ENCODE assay signal across 3 cellular contexts in the genomic region with DNA sequence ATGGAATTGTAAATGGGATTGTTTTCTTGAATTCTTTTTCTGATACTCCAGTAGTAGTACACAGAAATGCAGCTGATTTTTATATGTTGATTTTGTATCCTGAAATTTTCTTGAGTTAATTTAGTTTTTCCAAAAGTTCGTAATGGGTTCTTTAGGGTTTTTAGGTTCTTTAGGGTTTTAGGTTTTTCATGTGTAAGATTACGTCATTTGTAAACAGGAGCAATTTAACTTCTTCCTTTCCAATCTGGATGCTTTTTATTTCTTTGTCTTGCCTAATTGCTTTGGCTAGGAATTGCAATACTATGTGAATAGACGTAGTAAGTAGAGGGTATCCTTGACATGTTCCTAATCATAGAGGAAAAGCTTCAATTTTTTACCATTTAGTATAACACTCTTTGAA.
A peak's percentile ranks its signal among the peaks of the same experiment; 100 is the strongest.
TF ChIP-seq lines count a peak whose summit lies in the region.

No MANE protein-coding gene starts in this region.

TF ChIP-seq in HepG2, 621 proteins besides CTCF, POLR2A, EP300 and RAD21:
- TF ChIP-seq ATF7 (IDR thresholded peaks at IDR 0.05) (peak; percentile 98), ATF7 (CRISPR knock-in tag; IDR thresholded peaks at IDR 0.05) (no peak), RORA (CRISPR knock-in tag; IDR thresholded peaks at IDR 0.05) (no peak), CREB1 (IDR thresholded peaks at IDR 0.05) (peak; percentile 56; the same call in 1 of the 2 replicates), CREB1 (CRISPR knock-in tag; IDR thresholded peaks at IDR 0.05) (no peak)
- TF ChIP-seq, protein P1, sequence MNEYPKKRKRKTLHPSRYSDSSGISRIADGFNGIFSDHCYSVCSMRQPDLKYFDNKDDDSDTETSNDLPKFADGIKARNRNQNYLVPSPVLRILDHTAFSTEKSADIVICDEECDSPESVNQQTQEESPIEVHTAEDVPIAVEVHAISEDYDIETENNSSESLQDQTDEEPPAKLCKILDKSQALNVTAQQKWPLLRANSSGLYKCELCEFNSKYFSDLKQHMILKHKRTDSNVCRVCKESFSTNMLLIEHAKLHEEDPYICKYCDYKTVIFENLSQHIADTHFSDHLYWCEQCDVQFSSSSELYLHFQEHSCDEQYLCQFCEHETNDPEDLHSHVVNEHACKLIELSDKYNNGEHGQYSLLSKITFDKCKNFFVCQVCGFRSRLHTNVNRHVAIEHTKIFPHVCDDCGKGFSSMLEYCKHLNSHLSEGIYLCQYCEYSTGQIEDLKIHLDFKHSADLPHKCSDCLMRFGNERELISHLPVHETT (CRISPR knock-in tag; conservative IDR thresholded peaks at IDR 0.05), result no peak

TF ChIP-seq in HEK293, 187 proteins besides CTCF, POLR2A, EP300 and RAD21:
- TF ChIP-seq, protein P2, sequence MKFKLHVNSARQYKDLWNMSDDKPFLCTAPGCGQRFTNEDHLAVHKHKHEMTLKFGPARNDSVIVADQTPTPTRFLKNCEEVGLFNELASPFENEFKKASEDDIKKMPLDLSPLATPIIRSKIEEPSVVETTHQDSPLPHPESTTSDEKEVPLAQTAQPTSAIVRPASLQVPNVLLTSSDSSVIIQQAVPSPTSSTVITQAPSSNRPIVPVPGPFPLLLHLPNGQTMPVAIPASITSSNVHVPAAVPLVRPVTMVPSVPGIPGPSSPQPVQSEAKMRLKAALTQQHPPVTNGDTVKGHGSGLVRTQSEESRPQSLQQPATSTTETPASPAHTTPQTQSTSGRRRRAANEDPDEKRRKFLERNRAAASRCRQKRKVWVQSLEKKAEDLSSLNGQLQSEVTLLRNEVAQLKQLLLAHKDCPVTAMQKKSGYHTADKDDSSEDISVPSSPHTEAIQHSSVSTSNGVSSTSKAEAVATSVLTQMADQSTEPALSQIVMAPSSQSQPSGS (tag by site-specific recombination; IDR thresholded peaks at IDR 0.05; ENCODE audit: low read depth), result peak; percentile 85
- TF ChIP-seq ZNF510 (tag by site-specific recombination; IDR thresholded peaks at IDR 0.05; ENCODE audit: insufficient replicate concordance), result no peak

TF ChIP-seq in GM12878, 131 proteins besides CTCF, POLR2A, EP300 and RAD21 (continued from another document):
- TF ChIP-seq ZNF207 (IDR thresholded peaks at IDR 0.05; ENCODE audit: borderline replicate concordance), result no peak
